ENCODE assay signal across 22 cellular contexts in genomic region chr18:49071776-49072175, GRCh38.
"Had no signal": no experiment of that assay in that cellular context is flagged by ENCODE, and none has a peak within 500 bp of the region (broad histone marks: within the 10 kb centered on the region; RNA-seq: fewer than 3 reads in every experiment).

No MANE protein-coding gene starts in this region.

- H3K9me3 ChIP-seq: body of pancreas, esophagus squamous epithelium, SJCRH30 had no signal

- H3K27me3 ChIP-seq: body of pancreas, esophagus squamous epithelium, SJCRH30 had no signal

- H3K4me3 ChIP-seq: body of pancreas, esophagus squamous epithelium, SJCRH30 had no signal

- H3K9me3 Mint-ChIP-seq: activated CD4-positive, alpha-beta T cell treated with anti-CD3 and anti-CD28 coated beads, Interleukin-2, amount 10 ng/mL, durations not matched to agents 7 days and 5 days; activated naive CD4-positive, alpha-beta T cell treated with anti-CD3 and anti-CD28 coated beads, Interleukin-2, amount 50 U/mL, for 72 hours; central memory CD8-positive, alpha-beta T cell; immature natural killer cell; naive B cell; T-helper 2 cell treated with Interferon-gamma antibody and Interleukin-4, amounts not matched to agents 5 μg/mL and 100 μg/mL, for 36 hours; type B pancreatic cell had no signal

- DNase-seq: activated CD4-positive, alpha-beta T cell treated with anti-CD3 and anti-CD28 coated beads, Interleukin-2, amount 10 ng/mL, durations not matched to agents 7 days and 5 days; activated CD4-positive, CD25-positive, alpha-beta regulatory T cell; activated gamma-delta T cell; activated T-cell treated with anti-CD3 and anti-CD28 coated beads, Interleukin-2, amount 50 U/mL, for 1 hour; amniotic stem cell; cortex of kidney; effector CD4-positive, alpha-beta T cell; esophagus squamous epithelium; foreskin melanocyte; immature natural killer cell; left cardiac atrium; naive B cell; retina; SJCRH30; stimulated activated CD4-positive, alpha-beta T cell treated with anti-CD3 and anti-CD28 coated beads, Interleukin-15, amount 100 ng/mL, for 24 hours; stimulated activated CD4-positive, alpha-beta T cell treated with anti-CD3 and anti-CD28 coated beads, Interleukin-4, amount 100 ng/mL, for 1 hour; stimulated activated naive CD4-positive, alpha-beta T cell had no signal

- H3K27ac ChIP-seq: esophagus squamous epithelium, SJCRH30 had no signal

- H3K36me3 ChIP-seq: esophagus squamous epithelium, SJCRH30 had no signal

- H3K4me3 Mint-ChIP-seq: activated CD4-positive, alpha-beta T cell treated with anti-CD3 and anti-CD28 coated beads, Interleukin-2, amount 10 ng/mL, durations not matched to agents 7 days and 5 days; central memory CD8-positive, alpha-beta T cell; immature natural killer cell; naive B cell; T-helper 2 cell treated with Interferon-gamma antibody and Interleukin-4, amounts not matched to agents 5 μg/mL and 100 μg/mL, for 36 hours; type B pancreatic cell had no signal

- H3K27ac Mint-ChIP-seq: activated CD4-positive, alpha-beta T cell treated with anti-CD3 and anti-CD28 coated beads, Interleukin-2, amount 10 ng/mL, durations not matched to agents 7 days and 5 days; activated naive CD4-positive, alpha-beta T cell treated with anti-CD3 and anti-CD28 coated beads, Interleukin-2, amount 50 U/mL, for 72 hours had no signal

- H3K4me1 ChIP-seq: SJCRH30 had no signal

- H3K36me3 Mint-ChIP-seq: activated naive CD4-positive, alpha-beta T cell treated with anti-CD3 and anti-CD28 coated beads, Interleukin-2, amount 50 U/mL, for 72 hours; type B pancreatic cell had no signal

- H3K4me1 Mint-ChIP-seq: central memory CD8-positive, alpha-beta T cell had no signal

- H3K27me3 Mint-ChIP-seq: activated CD4-positive, alpha-beta T cell treated with anti-CD3 and anti-CD28 coated beads, Interleukin-2, amount 10 ng/mL, durations not matched to agents 7 days and 5 days; central memory CD8-positive, alpha-beta T cell; naive B cell; type B pancreatic cell had no signal
